Comparison of ENCODE assay signal across 8 cellular contexts in the genomic region with DNA sequence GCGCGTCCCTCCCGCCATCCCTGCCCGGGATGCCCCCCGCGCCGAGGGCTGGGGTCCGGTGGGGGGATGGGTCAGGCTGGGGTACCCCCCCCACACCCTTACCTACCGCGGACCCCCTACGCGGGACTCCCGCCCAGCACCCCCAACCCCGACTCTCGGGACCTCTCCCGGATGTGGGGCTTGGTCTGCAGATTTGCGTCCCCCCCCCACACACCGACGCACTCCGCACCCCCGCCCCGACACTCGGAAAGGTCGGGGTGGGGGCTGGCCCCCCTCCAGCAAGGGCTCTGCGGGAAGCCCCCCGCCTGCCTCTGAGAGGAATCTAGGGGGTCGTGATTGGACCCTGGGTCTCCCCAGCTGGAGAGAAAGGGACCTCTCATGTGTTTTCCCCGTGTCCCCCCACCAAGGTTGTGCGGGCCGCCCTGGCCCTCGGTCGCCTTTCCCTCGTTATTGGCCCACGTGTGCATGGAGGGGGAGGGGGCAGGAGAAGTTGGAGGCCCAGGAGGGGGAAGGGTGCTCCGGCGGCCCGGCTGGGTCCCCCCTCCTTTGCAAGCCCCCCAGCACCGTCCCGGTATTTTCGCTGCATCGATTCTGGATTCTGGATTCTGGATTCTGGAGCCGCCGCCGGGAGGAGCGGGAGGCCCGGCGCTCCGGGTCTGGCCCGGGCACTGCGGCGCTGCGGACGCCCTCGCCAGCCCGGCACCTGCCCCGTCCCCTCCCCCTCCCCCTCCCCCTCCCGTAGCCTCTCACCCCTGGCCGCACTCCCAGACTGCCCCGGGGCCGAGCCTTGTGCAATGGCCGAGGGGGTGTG. TPM values are rescaled to one million over a fixed set of nuclear protein-coding genes. Genes with fewer than 3 reads are reported as not detected.
A peak's percentile ranks its signal among the peaks of the same experiment; 100 is the strongest.
DNase-seq lines count a peak whose midpoint lies in the region; ATAC-seq and TF ChIP-seq lines count a peak whose summit lies in the region.

No MANE protein-coding gene starts in this region.

- peaks cover 31% of the 10 kb centered on the region for H3K4me1 ChIP-seq in DND-41 (ENCODE audit: insufficient read depth, low read length)
- H3K4me1 ChIP-seq in left ventricle myocardium inferior, result peaks cover 93% of the 10 kb centered on the region

- H3K27ac ChIP-seq in DND-41 (ENCODE audit: low read length) (peak overlapping the region; percentile 31), left ventricle myocardium inferior (replicated peaks) (peak overlapping the region; percentile 97)

- peaks cover 29% of the 10 kb centered on the region for H3K4me1 Mint-ChIP-seq in activated T-helper 17 cell treated with anti-CD3 and anti-CD28 coated beads, Interleukin-2, amount 50 U/mL, for 72 hours

- peak overlapping the region; percentile 36; the same call in 1 of the 2 replicates for H2AFZ ChIP-seq in DND-41 (ENCODE audit: low read depth, low read length)

- peak overlapping the region; percentile 75 for H3K4me2 ChIP-seq in DND-41 (ENCODE audit: insufficient read depth, low read length)

- H3K4me3 ChIP-seq in DND-41 (ENCODE audit: low read depth in 1 of 2, low read length in 2 of 2) (peak overlapping the region; percentile 26 to 60; a peak in 3 of 4 replicates), left ventricle myocardium inferior (peak overlapping the region; percentile 89), retinal pigment epithelial cell (ENCODE audit: low read length) (peak overlapping the region; percentile 75)

- DNase-seq in DND-41 (peak; percentile 50), HuH-7.5 (ENCODE audit: low spot score) (peak; percentile 94), left ventricle myocardium inferior (peak; percentile 56), retinal pigment epithelial cell (ENCODE audit: low read depth) (no peak), GM10248 (ENCODE audit: extremely low spot score) (no peak), NCI-H1694 (lab: John Stamatoyannopoulos, UW) (no peak)

- peaks cover 59% of the 10 kb centered on the region for H4K20me1 ChIP-seq in DND-41 (ENCODE audit: insufficient read depth, low read length)

- H3K79me2 ChIP-seq in DND-41 (ENCODE audit: insufficient read depth, low read length), result peaks cover 83% of the 10 kb centered on the region

- ATAC-seq in DND-41 (ENCODE audit: insufficient read depth, low read depth) (peak; percentile 36), GM18867 (IDR thresholded peaks at IDR 0.05; ENCODE audit: unreplicated experiment) (no peak)
- ATAC-seq in activated T-helper 17 cell treated with anti-CD3 and anti-CD28 coated beads, Interleukin-2, amount 50 U/mL, for 72 hours (replicated peaks), result peak; percentile 29

- no peaks in the 10 kb centered on the region for H3K27me3 Mint-ChIP-seq in activated T-helper 17 cell treated with anti-CD3 and anti-CD28 coated beads, Interleukin-2, amount 50 U/mL, for 72 hours

- peak overlapping the region; percentile 61 for H3K4me3 Mint-ChIP-seq in activated T-helper 17 cell treated with anti-CD3 and anti-CD28 coated beads, Interleukin-2, amount 50 U/mL, for 72 hours

- no peak for TF ChIP-seq CTCF in DND-41 (IDR thresholded peaks at IDR 0.05; ENCODE audit: borderline replicate concordance, extremely low read depth, low read length, poor library complexity, severe bottlenecking)
- TF ChIP-seq CTCF in left ventricle myocardium inferior (IDR thresholded peaks at IDR 0.05; ENCODE audit: borderline replicate concordance), result no peak
- no peak for TF ChIP-seq CTCF in retinal pigment epithelial cell (conservative IDR thresholded peaks at IDR 0.05; ENCODE audit: low read depth, low read length)
- TF ChIP-seq CTCF in GM10248 (IDR thresholded peaks at IDR 0.05; ENCODE audit: control extremely low read depth, extremely low read depth, low read depth, missing control alignments), result no peak

- no peaks in the 10 kb centered on the region for H3K9me3 ChIP-seq in DND-41 (ENCODE audit: insufficient read depth, low read length, severe bottlenecking)
- no peaks in the 10 kb centered on the region for H3K9me3 ChIP-seq in left ventricle myocardium inferior (replicated peaks)

- H3K27me3 ChIP-seq in DND-41 (ENCODE audit: insufficient read depth, low read length, poor library complexity) (no peaks in the 10 kb centered on the region), left ventricle myocardium inferior (ENCODE audit: low read depth) (no peaks in the 10 kb centered on the region)

- peak overlapping the region; percentile 60 for H3K9ac ChIP-seq in DND-41 (ENCODE audit: low read depth, low read length)

- H3K9me3 Mint-ChIP-seq in activated T-helper 17 cell treated with anti-CD3 and anti-CD28 coated beads, Interleukin-2, amount 50 U/mL, for 72 hours, result no peaks in the 10 kb centered on the region

- no peaks in the 10 kb centered on the region for H3K36me3 Mint-ChIP-seq in activated T-helper 17 cell treated with anti-CD3 and anti-CD28 coated beads, Interleukin-2, amount 50 U/mL, for 72 hours (ENCODE audit: low read depth)

- CTCF ChIA-PET in GM10248 (lab: Yijun Ruan, JAX), result no interaction called here

- intact Hi-C loops in left ventricle myocardium inferior (cut with micrococcal nuclease), result loop anchor here (10.0 kb wide), 1 partner anchor 58 kb away; no protein-coding TSS in a partner anchor

- no peak overlapping the region for H3K27ac Mint-ChIP-seq in activated T-helper 17 cell treated with anti-CD3 and anti-CD28 coated beads, Interleukin-2, amount 50 U/mL, for 72 hours

- no peaks in the 10 kb centered on the region for H3K36me3 ChIP-seq in DND-41 (ENCODE audit: insufficient read depth, low read length)
- no peaks in the 10 kb centered on the region for H3K36me3 ChIP-seq in left ventricle myocardium inferior

- POLR2A ChIA-PET in GM10248 (lab: Yijun Ruan, JAX), result no interaction called here

RNA-seq across cellular contexts. Expression of gene NFIC, which starts 0.6 kb away (rescaled TPM):
- 10 to 100 TPM; 16.7 to 18.1 TPM for total RNA-seq in activated T-helper 17 cell treated with anti-CD3 and anti-CD28 coated beads, Interleukin-2, amount 50 U/mL, for 72 hours
- 145 TPM for total RNA-seq in left ventricle myocardium inferior

Comparison
In these comparisons a context has a peak if more than half of its experiments do, and no peak if none do; other contexts are left out.
1. DNase-seq: peak in DND-41 (single experiment), HuH-7.5 (single experiment) and left ventricle myocardium inferior (single experiment); none in retinal pigment epithelial cell (single experiment), GM10248 (single experiment) and NCI-H1694 (single experiment).
2. Peak in every context shown above with its lines, with median percentiles within 50 percentile points of each other: H3K4me3 ChIP-seq.